ENCODE assay signal across 30 cellular contexts in the genomic region with DNA sequence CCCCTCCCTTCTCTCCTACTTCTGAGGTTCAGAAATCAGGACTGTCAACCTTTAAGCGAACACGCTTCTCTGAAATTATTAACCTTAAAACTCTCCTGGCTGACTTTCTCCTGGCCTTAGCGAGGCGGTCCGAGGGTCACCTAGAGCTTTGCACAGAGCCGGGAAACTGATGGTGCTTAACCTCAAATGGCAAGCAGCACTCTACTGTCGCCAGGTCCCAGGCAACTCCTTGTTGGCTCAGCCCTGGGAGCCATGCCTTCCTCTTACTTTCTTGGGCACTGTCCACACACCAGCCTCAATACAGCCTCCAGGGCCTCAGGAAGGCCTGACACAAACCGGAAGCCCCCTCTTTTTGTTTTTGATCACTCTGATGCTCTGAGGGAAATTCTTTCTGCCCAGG. TPM values are rescaled to one million over a fixed set of nuclear protein-coding genes. Genes with fewer than 3 reads are reported as not detected.
DNase-seq lines count a peak whose midpoint lies in the region; ATAC-seq and TF ChIP-seq lines count a peak whose summit lies in the region.
"Had no signal": no experiment of that assay in that cellular context is flagged by ENCODE, and none has a peak within 500 bp of the region (broad histone marks: within the 10 kb centered on the region; RNA-seq: fewer than 3 reads in every experiment).

No MANE protein-coding gene starts in this region.

- no peak for TF ChIP-seq EP300 in gastroesophageal sphincter (IDR thresholded peaks at IDR 0.05)

- H3K4me1 Mint-ChIP-seq in type B pancreatic cell (ENCODE audit: unreplicated experiment) = peaks cover 39% of the 10 kb centered on the region
- peaks cover 2% of the 10 kb centered on the region for H3K4me1 Mint-ChIP-seq in activated CD4-positive, alpha-beta T cell treated with anti-CD3 and anti-CD28 coated beads, Interleukin-2, amount 10 ng/mL, durations not matched to agents 24 days and 14 days

- peaks cover 4% of the 10 kb centered on the region for H3K36me3 Mint-ChIP-seq in type B pancreatic cell
- no peaks in the 10 kb centered on the region for H3K36me3 Mint-ChIP-seq in activated CD4-positive, alpha-beta T cell treated with anti-CD3 and anti-CD28 coated beads, Interleukin-2, amount 10 ng/mL, durations not matched to agents 24 days and 14 days (ENCODE audit: low read depth)
- H3K36me3 Mint-ChIP-seq: CD8-positive, alpha-beta T cell; stimulated activated memory B cell treated with anti-CD40 and anti-IgM and Interleukin-4, amounts not matched to agents 10 μg/mL and 1 μg/mL and 100 μg/mL, for 72 hours had no signal

- TF ChIP-seq CTCF in gastroesophageal sphincter (IDR thresholded peaks at IDR 0.05) = no peak
- no peak for TF ChIP-seq CTCF in type B pancreatic cell (conservative IDR thresholded peaks at IDR 0.05)
- no peak for TF ChIP-seq CTCF in colonic mucosa (IDR thresholded peaks at IDR 0.05)

- H3K4me3 ChIP-seq in right cardiac atrium (ENCODE audit: low read length) = no peak overlapping the region
- H3K4me3 ChIP-seq in gastroesophageal sphincter = peak overlapping the region in 1 of 2 donors; percentile 19
- H3K4me3 ChIP-seq in muscle layer of duodenum (ENCODE audit: low read depth in 1 of 2, low read length in 2 of 2) = no peak overlapping the region
- no peak overlapping the region for H3K4me3 ChIP-seq in colonic mucosa
- H3K4me3 ChIP-seq: GM23248, psoas muscle had no signal

- H3K27ac ChIP-seq in right cardiac atrium (ENCODE audit: low read length) = peak overlapping the region; percentile 30
- peak overlapping the region in 3 of 4 donors; percentile 46 to 69 (median 53) for H3K27ac ChIP-seq in gastroesophageal sphincter
- peak overlapping the region; percentile 6 for H3K27ac ChIP-seq in muscle layer of duodenum (ENCODE audit: low read length)
- H3K27ac ChIP-seq in colonic mucosa = no peak overlapping the region
- H3K27ac ChIP-seq: GM23248, psoas muscle, VCaP had no signal

- H3K27ac Mint-ChIP-seq in type B pancreatic cell = no peak overlapping the region
- no peak overlapping the region for H3K27ac Mint-ChIP-seq in activated CD4-positive, alpha-beta T cell treated with anti-CD3 and anti-CD28 coated beads, Interleukin-2, amount 10 ng/mL, durations not matched to agents 24 days and 14 days
- H3K27ac Mint-ChIP-seq: activated naive CD4-positive, alpha-beta T cell treated with anti-CD3 and anti-CD28 coated beads, Interleukin-2, amount 50 U/mL, for 72 hours; CD8-positive, alpha-beta T cell; HFFc6; memory B cell; stimulated activated memory B cell treated with anti-CD40 and anti-IgM and Interleukin-4, amounts not matched to agents 10 μg/mL and 1 μg/mL and 100 μg/mL, for 72 hours had no signal

- intact Hi-C loops in right cardiac atrium (cut with DNase I) = loop anchor here in 3 of 4 donors (10.0 kb wide), 2 partner anchors 209 to 239 kb away; no protein-coding TSS in a partner anchor
- intact Hi-C loops in left cardiac atrium (cut with DNase I) = loop anchor here in 1 of 2 donors (10.0 kb wide), 1 partner anchor 209 kb away; no protein-coding TSS in a partner anchor
- intact Hi-C loops in activated CD4-positive, alpha-beta T cell treated with anti-CD3 and anti-CD28 coated beads, Interleukin-2, amount 10 ng/mL, durations not matched to agents 24 days and 14 days (cut with micrococcal nuclease) = no loop called here
- intact Hi-C loops in colonic mucosa (cut with DNase I) = no loop called here

- no peaks in the 10 kb centered on the region for H3K9me3 Mint-ChIP-seq in type B pancreatic cell
- H3K9me3 Mint-ChIP-seq in activated CD4-positive, alpha-beta T cell treated with anti-CD3 and anti-CD28 coated beads, Interleukin-2, amount 10 ng/mL, durations not matched to agents 24 days and 14 days = no peaks in the 10 kb centered on the region
- H3K9me3 Mint-ChIP-seq: activated naive CD4-positive, alpha-beta T cell treated with anti-CD3 and anti-CD28 coated beads, Interleukin-2, amount 50 U/mL, for 72 hours; CD8-positive, alpha-beta T cell; HFFc6; memory B cell; stimulated activated memory B cell treated with anti-CD40 and anti-IgM and Interleukin-4, amounts not matched to agents 10 μg/mL and 1 μg/mL and 100 μg/mL, for 72 hours had no signal

- H3K27me3 ChIP-seq in right cardiac atrium (ENCODE audit: control insufficient read depth, insufficient read depth) (no peaks in the 10 kb centered on the region), gastroesophageal sphincter (peaks cover 9% of the 10 kb centered on the region), muscle layer of duodenum (ENCODE audit: low read depth, low read length) (no peaks in the 10 kb centered on the region), colonic mucosa (peaks cover 9% of the 10 kb centered on the region)

- DNase-seq in right cardiac atrium (no peak), left cardiac atrium (no peak), type B pancreatic cell (ENCODE audit: extremely low spot score, unreplicated experiment) (no peak), AG08396 (ENCODE audit: low spot score) (no peak), colonic mucosa (no peak)
- no peak for DNase-seq in activated CD4-positive, alpha-beta T cell treated with anti-CD3 and anti-CD28 coated beads, Interleukin-2, amount 10 ng/mL, durations not matched to agents 24 days and 14 days
- DNase-seq: activated CD4-positive, alpha-beta T cell treated with anti-CD3 and anti-CD28 coated beads for 4 hours; amygdala; CD8-positive, alpha-beta T cell; effector memory CD4-positive, alpha-beta T cell; erythroblast; HFFc6; NCI-H1048; NCI-H2107; NCI-H446 treated with DMSO at 0.1 percent for 48 hours; occipital lobe; SW 1271 had no signal

- H3K36me3 ChIP-seq in gastroesophageal sphincter (no peaks in the 10 kb centered on the region), muscle layer of duodenum (ENCODE audit: control insufficient read depth in 1 of 2, insufficient read depth in 2 of 2, low read length in 2 of 2) (no peaks in the 10 kb centered on the region), colonic mucosa (no peaks in the 10 kb centered on the region)
- H3K36me3 ChIP-seq: heart right ventricle had no signal

- TF ChIP-seq POLR2A in gastroesophageal sphincter (IDR thresholded peaks at IDR 0.05) = no peak

- 78% methylated on average over 8 of the region's 8 CpGs for WGBS in right cardiac atrium
- 94% methylated on average over 8 of the region's 8 CpGs; no CpG with 5 or more reads in 1 of the 2 donors for WGBS in gastroesophageal sphincter (ENCODE audit: low coverage in 1 of 2), 2 donors

- H3K4me1 ChIP-seq in right cardiac atrium (ENCODE audit: control insufficient read depth, insufficient read depth, low read length) (peaks cover 4% of the 10 kb centered on the region), gastroesophageal sphincter (peaks cover 0 to 51% (median 10%) of the 10 kb centered on the region in 3 donors), muscle layer of duodenum (ENCODE audit: control insufficient read depth in 1 of 2, insufficient read depth in 2 of 2, low read length in 2 of 2) (peaks cover 0 to 21% of the 10 kb centered on the region in 2 donors), colonic mucosa (no peaks in the 10 kb centered on the region)

- no peak for ATAC-seq in right cardiac atrium
- no peak for ATAC-seq in left cardiac atrium
- no peak for ATAC-seq in gastroesophageal sphincter
- ATAC-seq: activated naive CD4-positive, alpha-beta T cell treated with anti-CD3 and anti-CD28 coated beads, Interleukin-2, amount 50 U/mL, for 72 hours; CD8-positive, alpha-beta T cell; stimulated activated memory B cell treated with anti-CD40 and anti-IgM and Interleukin-4, amounts not matched to agents 10 μg/mL and 1 μg/mL and 100 μg/mL, for 72 hours had no signal

- no peaks in the 10 kb centered on the region for H3K9me3 ChIP-seq in right cardiac atrium (ENCODE audit: control insufficient read depth, low read length)
- no peaks in the 10 kb centered on the region for H3K9me3 ChIP-seq in gastroesophageal sphincter
- H3K9me3 ChIP-seq in muscle layer of duodenum (ENCODE audit: control insufficient read depth in 1 of 2, low read length in 2 of 2) = no peaks in the 10 kb centered on the region
- H3K9me3 ChIP-seq in colonic mucosa = no peaks in the 10 kb centered on the region
- H3K9me3 ChIP-seq: heart right ventricle, psoas muscle, SJCRH30 had no signal

- H3K4me3 Mint-ChIP-seq in type B pancreatic cell = peak overlapping the region; percentile 65
- no peak overlapping the region for H3K4me3 Mint-ChIP-seq in activated CD4-positive, alpha-beta T cell treated with anti-CD3 and anti-CD28 coated beads, Interleukin-2, amount 10 ng/mL, durations not matched to agents 24 days and 14 days
- H3K4me3 Mint-ChIP-seq: CD8-positive, alpha-beta T cell; HFFc6; memory B cell; stimulated activated memory B cell treated with anti-CD40 and anti-IgM and Interleukin-4, amounts not matched to agents 10 μg/mL and 1 μg/mL and 100 μg/mL, for 72 hours had no signal

- no peak overlapping the region for H3K9ac ChIP-seq in colonic mucosa (ENCODE audit: low read depth in 2 of 2, low read length in 2 of 2)
- H3K9ac ChIP-seq: GM23248 had no signal

- H3K27me3 Mint-ChIP-seq in type B pancreatic cell = peaks cover 78% of the 10 kb centered on the region
- peaks cover 40% of the 10 kb centered on the region for H3K27me3 Mint-ChIP-seq in activated CD4-positive, alpha-beta T cell treated with anti-CD3 and anti-CD28 coated beads, Interleukin-2, amount 10 ng/mL, durations not matched to agents 24 days and 14 days

RNA-seq across cellular contexts. Expression of gene TRABD2B, which starts 3.8 kb away (rescaled TPM):
- total RNA-seq in right cardiac atrium = 10 to 100 TPM; 13.4 to 23.7 (median 18.1) TPM
- polyA plus RNA-seq in right cardiac atrium = 6.7 TPM
- 1 to 10 TPM; 6.2 to 7.6 TPM for total RNA-seq in left cardiac atrium
- 1 to 10 TPM; 2.6 to 6.5 (median 3.4) TPM for total RNA-seq in gastroesophageal sphincter
- total RNA-seq in type B pancreatic cell (ENCODE audit: low replicate concordance) = 2.2 and 6.7 TPM in 2 replicates
- not detected in 2 replicates for total RNA-seq in activated CD4-positive, alpha-beta T cell treated with anti-CD3 and anti-CD28 coated beads, Interleukin-2, amount 10 ng/mL, durations not matched to agents 24 days and 14 days
- under 1 TPM; 0.42 to 0.77 TPM for total RNA-seq in colonic mucosa
- total RNA-seq: activated CD8-positive, alpha-beta memory T cell treated with anti-CD3 and anti-CD28 coated beads for 36 hours; activated naive CD4-positive, alpha-beta T cell treated with anti-CD3 and anti-CD28 coated beads, Interleukin-2, amount 50 U/mL, for 72 hours; CD8-positive, alpha-beta T cell; fibroblast of villous mesenchyme; GM23248; HFFc6; RPMI7951 had no signal
- polyA plus RNA-seq: GM23248 had no signal

Comparison
In these comparisons a context has a peak if more than half of its experiments do, and no peak if none do; other contexts are left out.
1. intact Hi-C loops: an anchor here in right cardiac atrium (10.0 kb wide); none called in activated CD4-positive, alpha-beta T cell treated with anti-CD3 and anti-CD28 coated beads, Interleukin-2, amount 10 ng/mL, durations not matched to agents 24 days and 14 days and colonic mucosa.